Comparison of ENCODE assay signal across 27 cellular contexts in genomic region chr3:145489011-145489410, GRCh38.
"Had no signal": no experiment of that assay in that cellular context is flagged by ENCODE, and none has a peak within 500 bp of the region (broad histone marks: within the 10 kb centered on the region; RNA-seq: fewer than 3 reads in every experiment).

No MANE protein-coding gene starts in this region.

- H3K4me1 ChIP-seq: stomach, suprapubic skin, testis, thyroid gland, tibial artery, tibial nerve, transverse colon, upper lobe of left lung, upper lobe of right lung, uterus, vagina had no signal

- DNase-seq: stimulated activated CD4-positive, alpha-beta T cell treated with anti-CD3 and anti-CD28 coated beads, Interleukin-2, amount 100 ng/mL, for 48 hours; stimulated activated CD4-positive, alpha-beta T cell treated with anti-CD3 and anti-CD28 coated beads, Interleukin-4, amount 100 ng/mL, for 1 hour; stimulated activated CD4-positive, alpha-beta T cell treated with anti-CD3 and anti-CD28 coated beads, Interleukin-4, amount 100 ng/mL, for 24 hours; stimulated activated CD4-positive, alpha-beta T cell treated with anti-CD3 and anti-CD28 coated beads, Interleukin-4, amount 100 ng/mL, for 4 hours; stimulated activated CD8-positive, alpha-beta memory T cell treated with anti-CD3 and anti-CD28 coated beads, Interleukin-4, amount 100 ng/mL, for 48 hours; stimulated activated naive B cell treated with anti-CD40 and anti-IgM and Interleukin-4, amounts not matched to agents 10 μg/mL and 1 μg/mL and 100 μg/mL, for 72 hours; stimulated activated naive CD4-positive, alpha-beta T cell; stimulated activated naive CD4-positive, alpha-beta T cell treated with Interleukin-2 at 50 U/mL for 16 hours; stimulated activated naive CD8-positive, alpha-beta T cell treated with anti-CD3 and anti-CD28 coated beads, Interleukin-15, amount 100 ng/mL, for 72 hours; stimulated activated naive CD8-positive, alpha-beta T cell treated with anti-CD3 and anti-CD28 coated beads, Interleukin-15, Interleukin-2, amounts not matched to agents 100 U/mL and 50 U/mL, for 24 hours; stomach; substantia nigra; testis; thyroid gland; tibial artery; transverse colon; trophoblast cell; upper lobe of left lung; upper lobe of right lung; uterus had no signal

- H3K27me3 ChIP-seq: stomach, suprapubic skin, testis, thyroid gland, tibial artery, tibial nerve, transverse colon, upper lobe of left lung, upper lobe of right lung, uterus, vagina had no signal

- H3K9me3 ChIP-seq: stomach, suprapubic skin, testis, thoracic aorta, thyroid gland, tibial artery, tibial nerve, transverse colon, upper lobe of left lung, upper lobe of right lung, uterus, vagina had no signal

- FAIRE-seq: urothelium cell line had no signal

- H3K4me3 ChIP-seq: stomach, suprapubic skin, testis, thoracic aorta, thyroid gland, tibial artery, tibial nerve, transverse colon, upper lobe of left lung, upper lobe of right lung, uterus, vagina had no signal

- H3K27ac ChIP-seq: stomach, suprapubic skin, testis, thoracic aorta, thyroid gland, tibial artery, tibial nerve, transverse colon, upper lobe of left lung, upper lobe of right lung, uterus, vagina had no signal

- ATAC-seq: stimulated activated effector memory CD8-positive, alpha-beta T cell treated with anti-CD3 and anti-CD28 coated beads, Interleukin-12 subunit alpha, Interleukin-12 subunit beta, amount 100 ng/mL, for 72 hours; stimulated activated memory B cell treated with anti-CD40 and anti-IgM and Interleukin-4, amounts not matched to agents 10 μg/mL and 1 μg/mL and 100 μg/mL, for 72 hours; stimulated activated naive B cell treated with anti-CD40 and anti-IgM and Interleukin-4, amounts not matched to agents 10 μg/mL and 1 μg/mL and 100 μg/mL, for 72 hours; stimulated activated naive CD8-positive, alpha-beta T cell treated with anti-CD3 and anti-CD28 coated beads, Interleukin-15, amount 100 ng/mL, for 72 hours; stimulated activated naive CD8-positive, alpha-beta T cell treated with anti-CD3 and anti-CD28 coated beads, Interleukin-15, Interleukin-2, amounts not matched to agents 100 U/mL and 50 U/mL, for 24 hours; upper lobe of right lung had no signal

- H3K36me3 ChIP-seq: stomach, suprapubic skin, thoracic aorta, thyroid gland, tibial artery, tibial nerve, transverse colon, upper lobe of left lung, upper lobe of right lung, uterus, vagina had no signal
